Comparison of ENCODE assay signal across 23 cellular contexts in the genomic region with DNA sequence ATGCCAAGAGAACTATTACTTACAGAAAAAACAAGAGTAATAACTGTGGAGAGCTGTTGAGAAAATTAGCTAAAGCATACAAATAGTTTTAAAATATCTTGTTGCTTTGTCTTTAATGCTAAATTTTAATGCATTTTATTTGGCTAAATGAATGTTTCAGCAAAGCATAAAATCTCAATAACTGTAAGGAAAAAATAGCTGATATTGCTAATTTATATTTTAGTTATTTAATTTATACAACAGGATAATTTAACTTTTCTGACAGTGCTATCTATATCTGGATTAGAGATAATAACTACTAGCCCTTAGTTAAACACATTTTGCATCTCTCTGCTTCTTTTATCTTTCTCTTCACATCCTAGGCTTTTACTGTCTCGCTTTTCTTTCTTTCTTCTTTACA.
"Had no signal": no experiment of that assay in that cellular context is flagged by ENCODE, and none has a peak within 500 bp of the region (broad histone marks: within the 10 kb centered on the region; RNA-seq: fewer than 3 reads in every experiment).

No MANE protein-coding gene starts in this region.

- H3K4me3 ChIP-seq: coronary artery, dorsolateral prefrontal cortex, esophagus muscularis mucosa, gastroesophageal sphincter, heart right ventricle, left lung, lung had no signal

- H3K36me3 Mint-ChIP-seq: memory B cell had no signal

- DNase-seq: dermis blood vessel endothelial cell; dorsolateral prefrontal cortex; effector CD4-positive, alpha-beta T cell; effector memory CD4-positive, alpha-beta T cell; foreskin keratinocyte; head of caudate nucleus; heart right ventricle; hippocampal formation; left cardiac atrium; left lung; left ventricle myocardium superior; mammary epithelial cell; mesendoderm; midbrain had no signal

- H3K4me1 ChIP-seq: esophagus muscularis mucosa, foreskin keratinocyte, gastroesophageal sphincter, heart right ventricle, left lung had no signal

- ATAC-seq: foreskin keratinocyte, gastroesophageal sphincter, heart right ventricle, left cardiac atrium, left lung, left ventricle myocardium superior had no signal

- H3K27me3 ChIP-seq: esophagus muscularis mucosa, foreskin keratinocyte, gastroesophageal sphincter, heart right ventricle, left lung had no signal

- H3K36me3 ChIP-seq: esophagus muscularis mucosa, gastroesophageal sphincter, heart right ventricle, left lung had no signal

- H3K4me1 Mint-ChIP-seq: memory B cell had no signal

- H3K27ac ChIP-seq: coronary artery, dorsolateral prefrontal cortex, esophagus muscularis mucosa, foreskin keratinocyte, gastroesophageal sphincter, heart right ventricle, left lung had no signal

- H3K27ac Mint-ChIP-seq: memory B cell had no signal

- FAIRE-seq: colon, endothelial cell of umbilical vein, islet of Langerhans, keratinocyte had no signal

- H3K4me3 Mint-ChIP-seq: memory B cell had no signal

- H3K9me3 ChIP-seq: esophagus muscularis mucosa, gastroesophageal sphincter, left lung had no signal
